In the genomic region with DNA sequence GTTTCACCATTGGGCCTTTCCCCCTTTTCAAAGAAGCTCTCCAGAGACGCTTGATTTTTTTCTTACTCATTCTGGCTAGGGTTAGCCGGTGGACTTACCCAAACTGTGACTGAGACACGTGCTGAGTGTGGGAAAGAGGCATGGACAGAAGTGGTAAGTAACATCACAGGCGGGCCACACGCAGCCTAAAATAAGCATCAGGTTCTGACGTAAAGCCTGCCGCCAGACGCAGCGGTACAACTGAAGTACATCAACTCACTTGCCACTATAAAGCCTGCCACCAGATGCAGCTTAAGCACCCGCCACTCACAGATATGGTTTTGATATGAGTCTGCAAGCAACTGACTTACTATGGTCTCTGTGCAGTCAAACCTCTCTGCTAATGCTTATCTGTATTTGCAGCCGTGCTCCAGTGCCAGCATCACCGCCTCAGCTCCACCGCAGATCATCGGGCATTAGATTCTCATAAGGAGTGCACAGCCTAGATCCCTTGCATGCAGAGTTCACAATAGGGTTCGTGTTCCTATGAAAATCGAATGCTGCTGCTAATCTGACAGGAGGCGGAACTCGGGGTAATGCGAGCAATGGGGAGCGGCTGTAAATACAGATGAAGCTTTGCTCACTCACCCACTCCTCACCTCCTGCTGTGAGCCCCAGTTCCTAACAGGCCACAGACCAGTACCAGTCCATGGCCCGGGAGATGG, we compare ENCODE assay signal across 1 cellular context.
TF ChIP-seq lines count a peak whose summit lies in the region.

No MANE protein-coding gene starts in this region.

TF ChIP-seq in GM12878, 131 proteins besides CTCF, POLR2A, EP300 and RAD21 (continued from another document):
- TF ChIP-seq, protein P1, sequence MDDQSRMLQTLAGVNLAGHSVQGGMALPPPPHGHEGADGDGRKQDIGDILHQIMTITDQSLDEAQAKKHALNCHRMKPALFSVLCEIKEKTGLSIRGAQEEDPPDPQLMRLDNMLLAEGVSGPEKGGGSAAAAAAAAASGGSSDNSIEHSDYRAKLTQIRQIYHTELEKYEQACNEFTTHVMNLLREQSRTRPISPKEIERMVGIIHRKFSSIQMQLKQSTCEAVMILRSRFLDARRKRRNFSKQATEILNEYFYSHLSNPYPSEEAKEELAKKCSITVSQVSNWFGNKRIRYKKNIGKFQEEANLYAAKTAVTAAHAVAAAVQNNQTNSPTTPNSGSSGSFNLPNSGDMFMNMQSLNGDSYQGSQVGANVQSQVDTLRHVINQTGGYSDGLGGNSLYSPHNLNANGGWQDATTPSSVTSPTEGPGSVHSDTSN (IDR thresholded peaks at IDR 0.05; ENCODE audit: insufficient replicate concordance, low read depth, low read length), result no peak
- TF ChIP-seq, protein P2, sequence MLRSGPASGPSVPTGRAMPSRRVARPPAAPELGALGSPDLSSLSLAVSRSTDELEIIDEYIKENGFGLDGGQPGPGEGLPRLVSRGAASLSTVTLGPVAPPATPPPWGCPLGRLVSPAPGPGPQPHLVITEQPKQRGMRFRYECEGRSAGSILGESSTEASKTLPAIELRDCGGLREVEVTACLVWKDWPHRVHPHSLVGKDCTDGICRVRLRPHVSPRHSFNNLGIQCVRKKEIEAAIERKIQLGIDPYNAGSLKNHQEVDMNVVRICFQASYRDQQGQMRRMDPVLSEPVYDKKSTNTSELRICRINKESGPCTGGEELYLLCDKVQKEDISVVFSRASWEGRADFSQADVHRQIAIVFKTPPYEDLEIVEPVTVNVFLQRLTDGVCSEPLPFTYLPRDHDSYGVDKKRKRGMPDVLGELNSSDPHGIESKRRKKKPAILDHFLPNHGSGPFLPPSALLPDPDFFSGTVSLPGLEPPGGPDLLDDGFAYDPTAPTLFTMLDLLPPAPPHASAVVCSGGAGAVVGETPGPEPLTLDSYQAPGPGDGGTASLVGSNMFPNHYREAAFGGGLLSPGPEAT (IDR thresholded peaks at IDR 0.05; ENCODE audit: low read depth), result peak; percentile 43; the same call in 1 of the 2 replicates
- TF ChIP-seq TCF12 (IDR thresholded peaks at IDR 0.05; ENCODE audit: low read depth, low read length) (peak; percentile 31; the same call in 1 of the 2 replicates), MTA2 (IDR thresholded peaks at IDR 0.05; ENCODE audit: low read depth) (no peak), RBBP5 (conservative IDR thresholded peaks at IDR 0.05) (no peak), PAX5 (IDR thresholded peaks at IDR 0.05; ENCODE audit: borderline replicate concordance, low read depth, low read length) (peak; percentile 30; the same call in 1 of the 2 replicates), RAD51 (IDR thresholded peaks at IDR 0.05) (0 out of 2 replicates have a peak, but pooled peaks have one; percentile 21), IRF4 (IDR thresholded peaks at IDR 0.05; ENCODE audit: low read depth, low read length) (0 out of 2 replicates have a peak, but pooled peaks have one; percentile 32), CBX5 (IDR thresholded peaks at IDR 0.05; ENCODE audit: low read depth) (0 out of 2 replicates have a peak, but pooled peaks have one; percentile 58), TCF3 (IDR thresholded peaks at IDR 0.05; ENCODE audit: borderline replicate concordance, insufficient read depth, low read depth, low read length) (peak; percentile 63; the same call in 1 of the 2 replicates), CREM (IDR thresholded peaks at IDR 0.05; ENCODE audit: low read depth) (peak; percentile 75; the same call in 1 of the 2 replicates)
- TF ChIP-seq, protein P3, sequence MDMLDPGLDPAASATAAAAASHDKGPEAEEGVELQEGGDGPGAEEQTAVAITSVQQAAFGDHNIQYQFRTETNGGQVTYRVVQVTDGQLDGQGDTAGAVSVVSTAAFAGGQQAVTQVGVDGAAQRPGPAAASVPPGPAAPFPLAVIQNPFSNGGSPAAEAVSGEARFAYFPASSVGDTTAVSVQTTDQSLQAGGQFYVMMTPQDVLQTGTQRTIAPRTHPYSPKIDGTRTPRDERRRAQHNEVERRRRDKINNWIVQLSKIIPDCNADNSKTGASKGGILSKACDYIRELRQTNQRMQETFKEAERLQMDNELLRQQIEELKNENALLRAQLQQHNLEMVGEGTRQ (IDR thresholded peaks at IDR 0.05; ENCODE audit: borderline replicate concordance, low read depth, low read length), result peak; percentile 10; the same call in 1 of the 2 replicates
- TF ChIP-seq, protein P4, sequence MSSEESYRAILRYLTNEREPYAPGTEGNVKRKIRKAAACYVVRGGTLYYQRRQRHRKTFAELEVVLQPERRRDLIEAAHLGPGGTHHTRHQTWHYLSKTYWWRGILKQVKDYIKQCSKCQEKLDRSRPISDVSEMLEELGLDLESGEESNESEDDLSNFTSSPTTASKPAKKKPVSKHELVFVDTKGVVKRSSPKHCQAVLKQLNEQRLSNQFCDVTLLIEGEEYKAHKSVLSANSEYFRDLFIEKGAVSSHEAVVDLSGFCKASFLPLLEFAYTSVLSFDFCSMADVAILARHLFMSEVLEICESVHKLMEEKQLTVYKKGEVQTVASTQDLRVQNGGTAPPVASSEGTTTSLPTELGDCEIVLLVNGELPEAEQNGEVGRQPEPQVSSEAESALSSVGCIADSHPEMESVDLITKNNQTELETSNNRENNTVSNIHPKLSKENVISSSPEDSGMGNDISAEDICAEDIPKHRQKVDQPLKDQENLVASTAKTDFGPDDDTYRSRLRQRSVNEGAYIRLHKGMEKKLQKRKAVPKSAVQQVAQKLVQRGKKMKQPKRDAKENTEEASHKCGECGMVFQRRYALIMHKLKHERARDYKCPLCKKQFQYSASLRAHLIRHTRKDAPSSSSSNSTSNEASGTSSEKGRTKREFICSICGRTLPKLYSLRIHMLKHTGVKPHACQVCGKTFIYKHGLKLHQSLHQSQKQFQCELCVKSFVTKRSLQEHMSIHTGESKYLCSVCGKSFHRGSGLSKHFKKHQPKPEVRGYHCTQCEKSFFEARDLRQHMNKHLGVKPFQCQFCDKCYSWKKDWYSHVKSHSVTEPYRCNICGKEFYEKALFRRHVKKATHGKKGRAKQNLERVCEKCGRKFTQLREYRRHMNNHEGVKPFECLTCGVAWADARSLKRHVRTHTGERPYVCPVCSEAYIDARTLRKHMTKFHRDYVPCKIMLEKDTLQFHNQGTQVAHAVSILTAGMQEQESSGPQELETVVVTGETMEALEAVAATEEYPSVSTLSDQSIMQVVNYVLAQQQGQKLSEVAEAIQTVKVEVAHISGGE (CRISPR knock-in tag; IDR thresholded peaks at IDR 0.05), result no peak
- TF ChIP-seq, protein P5, sequence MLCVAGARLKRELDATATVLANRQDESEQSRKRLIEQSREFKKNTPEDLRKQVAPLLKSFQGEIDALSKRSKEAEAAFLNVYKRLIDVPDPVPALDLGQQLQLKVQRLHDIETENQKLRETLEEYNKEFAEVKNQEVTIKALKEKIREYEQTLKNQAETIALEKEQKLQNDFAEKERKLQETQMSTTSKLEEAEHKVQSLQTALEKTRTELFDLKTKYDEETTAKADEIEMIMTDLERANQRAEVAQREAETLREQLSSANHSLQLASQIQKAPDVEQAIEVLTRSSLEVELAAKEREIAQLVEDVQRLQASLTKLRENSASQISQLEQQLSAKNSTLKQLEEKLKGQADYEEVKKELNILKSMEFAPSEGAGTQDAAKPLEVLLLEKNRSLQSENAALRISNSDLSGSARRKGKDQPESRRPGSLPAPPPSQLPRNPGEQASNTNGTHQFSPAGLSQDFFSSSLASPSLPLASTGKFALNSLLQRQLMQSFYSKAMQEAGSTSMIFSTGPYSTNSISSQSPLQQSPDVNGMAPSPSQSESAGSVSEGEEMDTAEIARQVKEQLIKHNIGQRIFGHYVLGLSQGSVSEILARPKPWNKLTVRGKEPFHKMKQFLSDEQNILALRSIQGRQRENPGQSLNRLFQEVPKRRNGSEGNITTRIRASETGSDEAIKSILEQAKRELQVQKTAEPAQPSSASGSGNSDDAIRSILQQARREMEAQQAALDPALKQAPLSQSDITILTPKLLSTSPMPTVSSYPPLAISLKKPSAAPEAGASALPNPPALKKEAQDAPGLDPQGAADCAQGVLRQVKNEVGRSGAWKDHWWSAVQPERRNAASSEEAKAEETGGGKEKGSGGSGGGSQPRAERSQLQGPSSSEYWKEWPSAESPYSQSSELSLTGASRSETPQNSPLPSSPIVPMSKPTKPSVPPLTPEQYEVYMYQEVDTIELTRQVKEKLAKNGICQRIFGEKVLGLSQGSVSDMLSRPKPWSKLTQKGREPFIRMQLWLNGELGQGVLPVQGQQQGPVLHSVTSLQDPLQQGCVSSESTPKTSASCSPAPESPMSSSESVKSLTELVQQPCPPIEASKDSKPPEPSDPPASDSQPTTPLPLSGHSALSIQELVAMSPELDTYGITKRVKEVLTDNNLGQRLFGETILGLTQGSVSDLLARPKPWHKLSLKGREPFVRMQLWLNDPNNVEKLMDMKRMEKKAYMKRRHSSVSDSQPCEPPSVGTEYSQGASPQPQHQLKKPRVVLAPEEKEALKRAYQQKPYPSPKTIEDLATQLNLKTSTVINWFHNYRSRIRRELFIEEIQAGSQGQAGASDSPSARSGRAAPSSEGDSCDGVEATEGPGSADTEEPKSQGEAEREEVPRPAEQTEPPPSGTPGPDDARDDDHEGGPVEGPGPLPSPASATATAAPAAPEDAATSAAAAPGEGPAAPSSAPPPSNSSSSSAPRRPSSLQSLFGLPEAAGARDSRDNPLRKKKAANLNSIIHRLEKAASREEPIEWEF (IDR thresholded peaks at IDR 0.05; ENCODE audit: insufficient replicate concordance, low read depth, low read length), result no peak
